ENCODE assay signal across 10 cellular contexts in genomic region chr10:96700477-96701099, GRCh38. TPM values are rescaled to one million over a fixed set of nuclear protein-coding genes. Genes with fewer than 3 reads are reported as not detected.
DNase-seq lines count a peak whose midpoint lies in the region; ATAC-seq and TF ChIP-seq lines count a peak whose summit lies in the region.
"Had no signal": no experiment of that assay in that cellular context is flagged by ENCODE, and none has a peak within 500 bp of the region (broad histone marks: within the 10 kb centered on the region; RNA-seq: fewer than 3 reads in every experiment).

No MANE protein-coding gene starts in this region.

- DNase-seq in NB4 (ENCODE audit: low read depth) (peak; percentile 98), pons (ENCODE audit: low spot score) (peak; percentile 29), dedifferentiated amniotic fluid mesenchymal stem cell (ENCODE audit: extremely low spot score) (no peak), NCI-H226 (no peak)
- DNase-seq in stimulated activated CD4-positive, alpha-beta T cell treated with anti-CD3 and anti-CD28 coated beads, Interleukin-4, amount 100 ng/mL, for 1 hour: no peak
- DNase-seq: activated CD8-positive, alpha-beta T cell treated with anti-CD3 and anti-CD28 coated beads, Interleukin-2, amount 10 ng/mL, durations not matched to agents 7 days and 5 days; uterus had no signal

- no peaks in the 10 kb centered on the region for H3K9me3 ChIP-seq in gastroesophageal sphincter
- H3K9me3 ChIP-seq: uterus had no signal

- 86 to 94% methylated on average over 5 to 7 of the region's 12 CpGs for WGBS in gastroesophageal sphincter (ENCODE audit: low coverage in 1 of 2), 2 donors

- TF ChIP-seq CTCF in NB4 (IDR thresholded peaks at IDR 0.05; ENCODE audit: low read depth, low read length): no peak
- no peak for TF ChIP-seq CTCF in gastroesophageal sphincter (IDR thresholded peaks at IDR 0.05)

- no peaks in the 10 kb centered on the region for H3K4me1 ChIP-seq in gastroesophageal sphincter
- H3K4me1 ChIP-seq: uterus had no signal

- no peaks in the 10 kb centered on the region for H3K36me3 ChIP-seq in gastroesophageal sphincter
- H3K36me3 ChIP-seq: uterus had no signal

- TF ChIP-seq EP300 in gastroesophageal sphincter (IDR thresholded peaks at IDR 0.05): no peak

- TF ChIP-seq POLR2A in GM18951 (IDR thresholded peaks at IDR 0.05; ENCODE audit: extremely low read depth, insufficient read depth, insufficient read length): peak; percentile 62
- TF ChIP-seq POLR2A in NB4 (IDR thresholded peaks at IDR 0.05; ENCODE audit: extremely low read depth, insufficient read length): no peak
- TF ChIP-seq POLR2A in gastroesophageal sphincter (IDR thresholded peaks at IDR 0.05): no peak

- in situ Hi-C loops in GM18951 (cut with MboI; ENCODE audit: low sequenced_read_pairs, unreplicated experiment): no loop called here

- peak overlapping the region; percentile 60 for H3K4me3 ChIP-seq in NB4 (ENCODE audit: low read depth, low read length)
- no peak overlapping the region for H3K4me3 ChIP-seq in gastroesophageal sphincter
- H3K4me3 ChIP-seq: uterus had no signal

- no peaks in the 10 kb centered on the region for H3K27me3 ChIP-seq in gastroesophageal sphincter
- H3K27me3 ChIP-seq: uterus had no signal

- ATAC-seq in HG02759 (IDR thresholded peaks at IDR 0.05; ENCODE audit: unreplicated experiment): peak; percentile 84
- ATAC-seq in gastroesophageal sphincter: no peak
- ATAC-seq: activated CD8-positive, alpha-beta T cell treated with anti-CD3 and anti-CD28 coated beads, Interleukin-2, amount 10 ng/mL, durations not matched to agents 7 days and 5 days had no signal

- H3K27ac ChIP-seq in gastroesophageal sphincter: no peak overlapping the region
- H3K27ac ChIP-seq: uterus had no signal

RNA-seq across cellular contexts. Expression of gene PIK3AP1, which starts 19.7 kb away (rescaled TPM):
- 10 to 100 TPM in 1 of 4 donors, 1 to 10 TPM in 3; 3.1 to 15.5 (median 5.5) TPM for total RNA-seq in gastroesophageal sphincter

Comparison
In these comparisons a context has a peak if more than half of its experiments do, and no peak if none do; other contexts are left out.
1. DNase-seq: peak in NB4 (single experiment) and pons (single experiment); none in dedifferentiated amniotic fluid mesenchymal stem cell (single experiment), NCI-H226 (single experiment) and stimulated activated CD4-positive, alpha-beta T cell treated with anti-CD3 and anti-CD28 coated beads, Interleukin-4, amount 100 ng/mL, for 1 hour (single experiment).